In genomic region chr4:188198980-188199792, GRCh38 we compare ENCODE assay signal across 31 cellular contexts.
DNase-seq lines count a peak whose midpoint lies in the region; ATAC-seq lines count a peak whose summit lies in the region.
"Had no signal": no experiment of that assay in that cellular context is flagged by ENCODE, and none has a peak within 500 bp of the region (broad histone marks: within the 10 kb centered on the region; RNA-seq: fewer than 3 reads in every experiment).

No MANE protein-coding gene starts in this region.

- no peaks in the 10 kb centered on the region for H3K36me3 ChIP-seq in ES-I3 (ENCODE audit: insufficient read depth, low read length)
- H3K36me3 ChIP-seq: BLaER1, gastroesophageal sphincter, MG63, right lobe of liver, stomach had no signal

- peak; percentile 19 for DNase-seq in OCI-M1 (lab: John Stamatoyannopoulos, UW)
- DNase-seq in epithelial cell of prostate (ENCODE audit: low read depth, low spot score), result no peak
- peak; percentile 58 for DNase-seq in putamen (ENCODE audit: low spot score)
- no peak for DNase-seq in activated CD4-positive, CD25-positive, alpha-beta regulatory T cell (lab: John Stamatoyannopoulos, UW)
- DNase-seq: activated CD4-positive, alpha-beta memory T cell treated with anti-CD3 and anti-CD28 coated beads for 36 hours; activated CD4-positive, alpha-beta T cell treated with anti-CD3 and anti-CD28 coated beads for 1 hour; activated CD8-positive, alpha-beta memory T cell treated with anti-CD3 and anti-CD28 coated beads, Interleukin-2, amount 50 U/mL, for 4 hours; activated naive CD4-positive, alpha-beta T cell treated with Interleukin-2 at 50 U/mL for 16 hours; body of pancreas; cerebellar nuclear complex; DMS153; dorsolateral prefrontal cortex; HFFc6; KBM-7; left cardiac atrium; MG63; NCI-H2081; NCI-H226; NCI-H774; posterior cingulate gyrus; right lobe of liver; SIG-M5; stimulated activated CD4-positive, alpha-beta T cell treated with anti-CD3 and anti-CD28 coated beads, Interleukin-12 subunit alpha, Interleukin-12 subunit beta, amount 100 ng/mL, for 4 hours; stimulated activated CD4-positive, alpha-beta T cell treated with anti-CD3 and anti-CD28 coated beads, Interleukin-2, amount 100 ng/mL, for 48 hours; stomach had no signal

- H3K9ac ChIP-seq in ES-I3 (ENCODE audit: low read depth, low read length), result peak overlapping the region; percentile 13; the same call in 1 of the 2 replicates
- H3K9ac ChIP-seq: BLaER1 had no signal

- H3K4me1 ChIP-seq in ES-I3 (ENCODE audit: insufficient read depth, low read length), result peaks cover 8% of the 10 kb centered on the region; the same call in 1 of the 2 replicates
- H3K4me1 ChIP-seq: BLaER1, body of pancreas, gastroesophageal sphincter, right lobe of liver had no signal

- 0 out of 2 replicates have a peak, but pooled peaks cover 2% of the 10 kb centered on the region for H3K9me3 ChIP-seq in ES-I3 (ENCODE audit: control insufficient read depth, insufficient read depth, low read length)
- H3K9me3 ChIP-seq: BLaER1, body of pancreas, gastroesophageal sphincter, MG63, right lobe of liver had no signal

- ATAC-seq in HG03439 (IDR thresholded peaks at IDR 0.05; ENCODE audit: unreplicated experiment) (no peak), GM18909 (IDR thresholded peaks at IDR 0.05; ENCODE audit: poor library complexity, unreplicated experiment) (no peak)
- ATAC-seq: body of pancreas, gastroesophageal sphincter, left cardiac atrium, right lobe of liver had no signal

- H3K27ac ChIP-seq in epithelial cell of prostate, result peak overlapping the region; percentile 9
- H3K27ac ChIP-seq: BLaER1, body of pancreas, dorsolateral prefrontal cortex, gastroesophageal sphincter, hepatocyte, right lobe of liver, stomach had no signal

Comparison
In these comparisons a context has a peak if more than half of its experiments do, and no peak if none do; other contexts are left out.
1. DNase-seq: peak in OCI-M1 (single experiment) and putamen (single experiment); none in epithelial cell of prostate (single experiment) and activated CD4-positive, CD25-positive, alpha-beta regulatory T cell (0 of 4).